ENCODE assay signal across 8 cellular contexts in the genomic region with DNA sequence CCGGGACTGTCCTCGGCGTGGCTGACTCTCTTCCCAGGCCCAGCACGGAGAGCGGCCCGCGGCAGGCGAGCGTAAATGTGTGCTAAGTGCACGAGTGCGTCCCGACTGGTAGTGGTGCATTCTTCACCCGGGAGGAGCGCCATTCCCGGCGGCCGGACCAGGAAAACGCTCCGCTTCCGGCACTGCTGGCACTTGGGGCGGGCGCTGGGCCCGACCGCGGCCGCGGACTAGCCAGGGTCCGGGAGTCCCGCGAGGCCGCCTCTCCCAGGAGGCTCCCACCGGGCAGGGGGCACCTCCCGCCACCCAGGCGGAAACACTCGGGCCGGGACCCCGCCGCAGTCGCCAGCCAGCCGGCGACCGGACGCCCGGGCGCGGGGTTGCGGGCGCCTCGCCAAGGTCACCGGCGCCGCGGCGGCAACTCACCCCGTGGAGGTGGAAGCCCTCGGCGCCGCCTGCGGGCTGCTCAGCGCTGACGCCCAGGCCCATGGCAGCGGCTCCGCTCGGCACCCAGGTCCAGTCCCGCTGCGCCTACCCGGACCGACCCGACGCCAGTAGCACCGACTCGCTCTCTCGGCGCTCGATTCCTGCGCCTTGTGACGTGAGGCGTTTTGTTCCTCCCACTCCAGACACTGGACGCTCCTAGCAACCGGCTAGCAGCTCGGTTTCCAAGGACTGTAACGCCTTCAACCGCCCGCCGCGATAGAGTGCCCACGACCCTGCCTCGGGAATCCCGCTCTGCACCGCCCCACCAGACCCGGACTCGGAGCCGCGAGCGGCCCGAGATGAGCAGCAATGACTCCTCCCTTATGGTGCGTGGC. TPM values are rescaled to one million over a fixed set of nuclear protein-coding genes. Genes with fewer than 3 reads are reported as not detected.
DNase-seq lines count a peak whose midpoint lies in the region; ATAC-seq and TF ChIP-seq lines count a peak whose summit lies in the region.

A gene (minus strand): TSS at position 572 of the 818 bp plus-strand sequence. CDS start 86 bp downstream, at position 486.
A gene with protein sequence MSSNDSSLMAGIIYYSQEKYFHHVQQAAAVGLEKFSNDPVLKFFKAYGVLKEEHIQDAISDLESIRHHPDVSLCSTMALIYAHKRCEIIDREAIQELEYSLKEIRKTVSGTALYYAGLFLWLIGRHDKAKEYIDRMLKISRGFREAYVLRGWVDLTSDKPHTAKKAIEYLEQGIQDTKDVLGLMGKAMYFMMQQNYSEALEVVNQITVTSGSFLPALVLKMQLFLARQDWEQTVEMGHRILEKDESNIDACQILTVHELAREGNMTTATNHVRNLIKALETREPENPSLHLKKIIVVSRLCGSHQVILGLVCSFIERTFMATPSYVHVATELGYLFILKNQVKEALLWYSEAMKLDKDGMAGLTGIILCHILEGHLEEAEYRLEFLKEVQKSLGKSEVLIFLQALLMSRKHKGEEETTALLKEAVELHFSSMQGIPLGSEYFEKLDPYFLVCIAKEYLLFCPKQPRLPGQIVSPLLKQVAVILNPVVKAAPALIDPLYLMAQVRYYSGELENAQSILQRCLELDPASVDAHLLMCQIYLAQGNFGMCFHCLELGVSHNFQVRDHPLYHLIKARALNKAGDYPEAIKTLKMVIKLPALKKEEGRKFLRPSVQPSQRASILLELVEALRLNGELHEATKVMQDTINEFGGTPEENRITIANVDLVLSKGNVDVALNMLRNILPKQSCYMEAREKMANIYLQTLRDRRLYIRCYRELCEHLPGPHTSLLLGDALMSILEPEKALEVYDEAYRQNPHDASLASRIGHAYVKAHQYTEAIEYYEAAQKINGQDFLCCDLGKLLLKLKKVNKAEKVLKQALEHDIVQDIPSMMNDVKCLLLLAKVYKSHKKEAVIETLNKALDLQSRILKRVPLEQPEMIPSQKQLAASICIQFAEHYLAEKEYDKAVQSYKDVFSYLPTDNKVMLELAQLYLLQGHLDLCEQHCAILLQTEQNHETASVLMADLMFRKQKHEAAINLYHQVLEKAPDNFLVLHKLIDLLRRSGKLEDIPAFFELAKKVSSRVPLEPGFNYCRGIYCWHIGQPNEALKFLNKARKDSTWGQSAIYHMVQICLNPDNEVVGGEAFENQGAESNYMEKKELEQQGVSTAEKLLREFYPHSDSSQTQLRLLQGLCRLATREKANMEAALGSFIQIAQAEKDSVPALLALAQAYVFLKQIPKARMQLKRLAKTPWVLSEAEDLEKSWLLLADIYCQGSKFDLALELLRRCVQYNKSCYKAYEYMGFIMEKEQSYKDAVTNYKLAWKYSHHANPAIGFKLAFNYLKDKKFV (N-terminal part only) (plus strand): TSS at position 625 of the 818 bp plus-strand sequence. CDS start 158 bp downstream, at position 783.

- ATAC-seq in GM18907 (IDR thresholded peaks at IDR 0.05; ENCODE audit: unreplicated experiment) (peak; percentile 48), HG03280 (IDR thresholded peaks at IDR 0.05; ENCODE audit: unreplicated experiment) (peak; percentile 58), right lobe of liver (peak; percentile 90 to 93 (median 90))

- WGBS in right lobe of liver (ENCODE audit: insufficient coverage, low coverage, low lambda C conversion rate, missing lambda C conversion rate) = 1% methylated on average over 18 of the region's 97 CpGs

- peak within 1 kb of the TSS; percentile 87 to 95 (median 94) for H3K27ac ChIP-seq in right lobe of liver

- no peaks in the 10 kb centered on the region for H3K9me3 ChIP-seq in right lobe of liver

- peak within 1 kb of the TSS; percentile 69 to 96 (median 85) for H3K4me3 ChIP-seq in right lobe of liver

- intact Hi-C loops in right lobe of liver (cut with DNase I) = loop anchor here in 1 of 2 donors (10.0 kb wide), 1 partner anchor 178 kb away; a partner anchor contains a TSS

- TF ChIP-seq POLR2A in right lobe of liver (IDR thresholded peaks at IDR 0.05) = peak; percentile 84

- H3K36me3 ChIP-seq in right lobe of liver = no peaks in the 10 kb centered on the region

- no peaks in the 10 kb centered on the region for H3K27me3 ChIP-seq in right lobe of liver

- DNase-seq in AG20443 (ENCODE audit: low spot score) (peak; percentile 96), NCI-H510A treated with DMSO at 0.1 percent for 48 hours (lab: John Stamatoyannopoulos, UW) (peak; percentile 45), dermis microvascular lymphatic vessel endothelial cell (ENCODE audit: low read depth in 2 of 2) (peak; percentile 67 to 89), right lobe of liver (peak; percentile 90 to 94 (median 94))
- peak; percentile 30 to 51 for DNase-seq in activated CD4-positive, alpha-beta T cell treated with anti-CD3 and anti-CD28 coated beads, Interleukin-2, amount 50 U/mL, for 24 hours (ENCODE audit: low read depth in 1 of 2, low spot score in 1 of 2)
- peak; percentile 63 for DNase-seq in stimulated activated CD4-positive, alpha-beta T cell treated with anti-CD3 and anti-CD28 coated beads, Interleukin-4, amount 100 ng/mL, for 1 hour

- peaks cover 0 to 24% (median 8%) of the 10 kb centered on the region in 4 donors for H3K4me1 ChIP-seq in right lobe of liver

- peak in 2 of 4 donors; percentile 5 to 7 for TF ChIP-seq CTCF in right lobe of liver (IDR thresholded peaks at IDR 0.05)

RNA-seq across cellular contexts. Expression of the first gene that starts in this region (rescaled TPM):
- 22.2 and 34.9 TPM in 2 replicates for total RNA-seq in dermis microvascular lymphatic vessel endothelial cell
- total RNA-seq in right lobe of liver = 10 to 100 TPM; 27.8 to 35.5 (median 33.1) TPM

RNA-seq across cellular contexts. Expression of the second gene that starts in this region (rescaled TPM):
- total RNA-seq in dermis microvascular lymphatic vessel endothelial cell (0.90 and 3.2 TPM in 2 replicates), right lobe of liver (1 to 10 TPM; 1.4 to 3.5 (median 2.5) TPM)

Comparison
In these comparisons a context has a peak if more than half of its experiments do, and no peak if none do; other contexts are left out.
1. Peak in every context shown above with its lines: DNase-seq, ATAC-seq, H3K4me3 ChIP-seq and H3K27ac ChIP-seq.
2. DNase-seq: peak in every context shown above with its lines; median percentile 96 in AG20443; 94 in right lobe of liver; 78 in dermis microvascular lymphatic vessel endothelial cell; 63 in stimulated activated CD4-positive, alpha-beta T cell treated with anti-CD3 and anti-CD28 coated beads, Interleukin-4, amount 100 ng/mL, for 1 hour; 45 in NCI-H510A treated with DMSO at 0.1 percent for 48 hours; 40 in activated CD4-positive, alpha-beta T cell treated with anti-CD3 and anti-CD28 coated beads, Interleukin-2, amount 50 U/mL, for 24 hours.